ENCODE assay signal across 14 cellular contexts in genomic region chr2:104599802-104600510, GRCh38.
DNase-seq lines count a peak whose midpoint lies in the region; ATAC-seq and TF ChIP-seq lines count a peak whose summit lies in the region.
"Had no signal": no experiment of that assay in that cellular context is flagged by ENCODE, and none has a peak within 500 bp of the region (broad histone marks: within the 10 kb centered on the region; RNA-seq: fewer than 3 reads in every experiment).

No MANE protein-coding gene starts in this region.

- H2AFZ ChIP-seq in IMR-90 (replicated peaks; ENCODE audit: low read length, poor library complexity) (no peak overlapping the region), smooth muscle cell (ENCODE audit: low read depth) (no peak overlapping the region), H9 (ENCODE audit: low read length) (no peak overlapping the region)

- H3K4me2 ChIP-seq in IMR-90 (ENCODE audit: low read depth, low read length) (no peak overlapping the region), smooth muscle cell (no peak overlapping the region), H9 (ENCODE audit: insufficient read depth, insufficient read length, low read length) (no peak overlapping the region)

- H3K9me3 ChIP-seq in IMR-90 (ENCODE audit: control insufficient read depth, insufficient read depth, low read length) (peaks cover 6% of the 10 kb centered on the region), RWPE2 (ENCODE audit: severe bottlenecking) (no peaks in the 10 kb centered on the region), smooth muscle cell (replicated peaks; ENCODE audit: low read depth) (no peaks in the 10 kb centered on the region), H9 (ENCODE audit: control insufficient read depth, low read depth, low read length) (peaks cover 7% of the 10 kb centered on the region)

- no peak for ATAC-seq in IMR-90 (ENCODE audit: low read depth)
- ATAC-seq in RWPE2 (ENCODE audit: low read depth): peak; percentile 97
- no peak for ATAC-seq in GM21576 (IDR thresholded peaks at IDR 0.05; ENCODE audit: unreplicated experiment)
- ATAC-seq: effector memory CD8-positive, alpha-beta T cell; heart left ventricle; left colon; stimulated activated naive CD8-positive, alpha-beta T cell treated with anti-CD3 and anti-CD28 coated beads, Interleukin-15, Interleukin-2, amounts not matched to agents 100 U/mL and 50 U/mL, for 24 hours had no signal

- H3K79me1 ChIP-seq in IMR-90 (ENCODE audit: low read depth in 1 of 2, low read length in 2 of 2) (no peaks in the 10 kb centered on the region), H9 (ENCODE audit: insufficient read depth, low read depth, low read length, poor library complexity, severe bottlenecking) (no peaks in the 10 kb centered on the region)

- H3T11ph ChIP-seq in H9 (ENCODE audit: low read length): no peak overlapping the region

- H3F3A ChIP-seq in smooth muscle cell (ENCODE audit: low read depth): no peaks in the 10 kb centered on the region

- H3K18ac ChIP-seq in IMR-90 (ENCODE audit: low read depth, low read length) (no peak overlapping the region), H9 (ENCODE audit: insufficient read length, low read depth, low read length) (no peak overlapping the region)

- no peak overlapping the region for H2BK12ac ChIP-seq in H9 (ENCODE audit: insufficient read length, low read depth, low read length)

- H3K23me2 ChIP-seq in H9 (ENCODE audit: insufficient read length, low read depth, low read length, poor library complexity, severe bottlenecking): no peaks in the 10 kb centered on the region

- TF ChIP-seq RAD21 in IMR-90 (IDR thresholded peaks at IDR 0.05; ENCODE audit: low read length): no peak

- intact Hi-C loops in IMR-90 (cut with micrococcal nuclease): no loop called here

- no peaks in the 10 kb centered on the region for H3K27me3 ChIP-seq in IMR-90 (ENCODE audit: control insufficient read depth, insufficient read depth, low read length)
- H3K27me3 ChIP-seq in RWPE2 (ENCODE audit: insufficient read depth, poor library complexity, severe bottlenecking): no peaks in the 10 kb centered on the region
- no peaks in the 10 kb centered on the region for H3K27me3 ChIP-seq in smooth muscle cell (ENCODE audit: low read depth)
- H3K27me3 ChIP-seq in H9 (ENCODE audit: insufficient read depth, low read length): no peaks in the 10 kb centered on the region
- H3K27me3 ChIP-seq: heart left ventricle had no signal

- H3K9ac ChIP-seq in IMR-90 (ENCODE audit: low read depth, low read length): no peak overlapping the region
- no peak overlapping the region for H3K9ac ChIP-seq in smooth muscle cell (ENCODE audit: low read depth)
- no peak overlapping the region for H3K9ac ChIP-seq in H9 (ENCODE audit: extremely low read depth, insufficient read length, low read length)

- no peak for TF ChIP-seq CTCF in IMR-90 (conservative IDR thresholded peaks at IDR 0.05; ENCODE audit: low read depth, low read length)
- no peak for TF ChIP-seq CTCF in RWPE2 (IDR thresholded peaks at IDR 0.05; ENCODE audit: poor library complexity, severe bottlenecking)
- TF ChIP-seq CTCF in fibroblast of mammary gland (conservative IDR thresholded peaks at IDR 0.05; ENCODE audit: control insufficient read depth, insufficient read depth, low read depth, low read length): no peak
- no peak for TF ChIP-seq CTCF in smooth muscle cell (IDR thresholded peaks at IDR 0.05; ENCODE audit: borderline replicate concordance, insufficient read depth, poor library complexity, severe bottlenecking)
- TF ChIP-seq CTCF in H9 (conservative IDR thresholded peaks at IDR 0.05): no peak

- no peaks in the 10 kb centered on the region for H3K9me1 ChIP-seq in IMR-90 (ENCODE audit: insufficient read depth, low read length)

- peaks cover 38 to 40% of the 10 kb centered on the region in 2 experiments for H3K9me3 Mint-ChIP-seq in H9

- DNase-seq in IMR-90 (no peak), RWPE2 (ENCODE audit: low spot score) (no peak), fibroblast of mammary gland (ENCODE audit: low read depth) (peak; percentile 38), smooth muscle cell (lab: John Stamatoyannopoulos, UW; ENCODE audit: unreplicated experiment) (no peak), dedifferentiated amniotic fluid mesenchymal stem cell (ENCODE audit: extremely low spot score) (no peak), H9 (no peak)
- DNase-seq: activated CD4-positive, alpha-beta T cell treated with anti-CD3 and anti-CD28 coated beads for 4 hours; CD4-positive, alpha-beta T cell; effector memory CD8-positive, alpha-beta T cell; heart left ventricle; left colon; naive B cell; stimulated activated naive CD8-positive, alpha-beta T cell treated with anti-CD3 and anti-CD28 coated beads, Interleukin-15, Interleukin-2, amounts not matched to agents 100 U/mL and 50 U/mL, for 24 hours had no signal

- H3K79me2 ChIP-seq in smooth muscle cell (ENCODE audit: low read depth) (no peaks in the 10 kb centered on the region), H9 (ENCODE audit: insufficient read depth, low read length) (no peaks in the 10 kb centered on the region)

- no peaks in the 10 kb centered on the region for H3K4me1 ChIP-seq in IMR-90 (ENCODE audit: control insufficient read depth, insufficient read depth, low read length)
- no peaks in the 10 kb centered on the region for H3K4me1 ChIP-seq in RWPE2 (ENCODE audit: insufficient read depth, poor library complexity, severe bottlenecking)
- no peaks in the 10 kb centered on the region for H3K4me1 ChIP-seq in smooth muscle cell (ENCODE audit: low read depth)
- no peaks in the 10 kb centered on the region for H3K4me1 ChIP-seq in H9 (ENCODE audit: insufficient read depth, low read length)
- H3K4me1 ChIP-seq: heart left ventricle had no signal

- dilution Hi-C loops in IMR-90 (cut with HindIII; ENCODE audit: low sequenced_read_pairs, unreplicated experiment): no loop called here

- no peak overlapping the region for H2AK5ac ChIP-seq in IMR-90 (ENCODE audit: low read depth, low read length)
- no peak overlapping the region for H2AK5ac ChIP-seq in H9 (ENCODE audit: insufficient read length, low read length)

- no peak overlapping the region for H3K27ac Mint-ChIP-seq in H9
- H3K27ac Mint-ChIP-seq: CD4-positive, alpha-beta T cell; effector memory CD8-positive, alpha-beta T cell had no signal

- TF ChIP-seq POLR2A in IMR-90 (IDR thresholded peaks at IDR 0.05; ENCODE audit: low read depth, low read length): no peak

- H4K20me1 ChIP-seq in IMR-90 (ENCODE audit: insufficient read depth, low read length) (no peaks in the 10 kb centered on the region), smooth muscle cell (ENCODE audit: low read depth) (no peaks in the 10 kb centered on the region), H9 (ENCODE audit: control insufficient read depth, insufficient read depth, insufficient read length) (no peaks in the 10 kb centered on the region)

- no peak overlapping the region for H2BK15ac ChIP-seq in IMR-90 (ENCODE audit: low read depth, low read length)
- no peak overlapping the region for H2BK15ac ChIP-seq in H9 (ENCODE audit: low read depth, low read length)

- no TSS peak for BruUV-seq in IMR-90 (replicated peaks; lab: Mats Ljungman, UMichigan)

- no peak overlapping the region for H3K56ac ChIP-seq in IMR-90 (ENCODE audit: extremely low read depth, insufficient read depth, low read length)
- H3K56ac ChIP-seq in H9 (ENCODE audit: insufficient read length, low read depth, low read length): no peak overlapping the region

- H3K36me3 Mint-ChIP-seq in H9 (ENCODE audit: insufficient read depth in 1 of 3, low read depth in 3 of 3): peaks cover 8 to 48% (median 10%) of the 10 kb centered on the region in 3 experiments
- H3K36me3 Mint-ChIP-seq: naive B cell had no signal

- no peak overlapping the region for H2BK20ac ChIP-seq in IMR-90 (ENCODE audit: low read depth, low read length)
- H2BK20ac ChIP-seq in H9 (ENCODE audit: low read depth, low read length, poor library complexity, severe bottlenecking): no peak overlapping the region

- H3K27ac ChIP-seq in IMR-90 (ENCODE audit: insufficient read depth, low read length): no peak overlapping the region
- no peak overlapping the region for H3K27ac ChIP-seq in RWPE2 (ENCODE audit: poor library complexity, severe bottlenecking)
- peak overlapping the region; percentile 76 for H3K27ac ChIP-seq in smooth muscle cell (ENCODE audit: low read depth)
- no peak overlapping the region for H3K27ac ChIP-seq in H9 (ENCODE audit: insufficient read length, low read depth, low read length)
- H3K27ac ChIP-seq: heart left ventricle had no signal

- POLR2A ChIA-PET in IMR-90 (lab: Charles Lee; ENCODE audit: unreplicated experiment): no interaction called here

- 74% methylated on average over 2 of the region's 2 CpGs; no CpG with 5 or more reads in 1 of the 2 experiments for WGBS in IMR-90 (ENCODE audit: extremely low coverage in 2 of 2, insufficient read length in 1 of 2), 2 experiments
- 45% methylated on average over 2 of the region's 2 CpGs for WGBS in smooth muscle cell (ENCODE audit: low lambda C conversion rate)
- WGBS in H9 (ENCODE audit: extremely low coverage, insufficient read length, low lambda C conversion rate): no CpG with 5 or more reads among the region's 2 CpGs

- no peak overlapping the region for H4K8ac ChIP-seq in IMR-90 (ENCODE audit: low read depth in 2 of 2, low read length in 2 of 2)
- H4K8ac ChIP-seq in H9 (replicated peaks; ENCODE audit: insufficient read length, low read depth, low read length): no peak overlapping the region

- H2BK120ac ChIP-seq in IMR-90 (ENCODE audit: low read depth, low read length) (no peak overlapping the region), H9 (ENCODE audit: low read depth, low read length, poor library complexity, severe bottlenecking) (no peak overlapping the region)

- H3K14ac ChIP-seq in IMR-90 (replicated peaks; ENCODE audit: low read depth, low read length) (no peak overlapping the region), H9 (ENCODE audit: insufficient read depth, low read length) (no peak overlapping the region)

- no peak overlapping the region for H4K5ac ChIP-seq in IMR-90 (ENCODE audit: low read depth, low read length)
- H4K5ac ChIP-seq in H9 (ENCODE audit: insufficient read length, low read depth, low read length): no peak overlapping the region

- H3K36me3 ChIP-seq in IMR-90 (ENCODE audit: control insufficient read depth, insufficient read depth, low read length) (no peaks in the 10 kb centered on the region), RWPE2 (ENCODE audit: low read depth) (no peaks in the 10 kb centered on the region), smooth muscle cell (ENCODE audit: low read depth) (no peaks in the 10 kb centered on the region)
- H3K36me3 ChIP-seq: heart left ventricle had no signal

- no peaks in the 10 kb centered on the region for H3K4me1 Mint-ChIP-seq in H9
- H3K4me1 Mint-ChIP-seq: naive B cell had no signal

- CTCF ChIA-PET in IMR-90 (lab: Yijun Ruan, JAX): no interaction called here

- no peak overlapping the region for H2BK5ac ChIP-seq in IMR-90 (ENCODE audit: low read depth, low read length, poor library complexity, severe bottlenecking)
- no peak overlapping the region for H2BK5ac ChIP-seq in H9 (ENCODE audit: insufficient read length, low read length)

- H3K27me3 Mint-ChIP-seq in H9 (ENCODE audit: low read depth): peaks cover 1% of the 10 kb centered on the region; the same call in 1 of the 2 replicates
- H3K27me3 Mint-ChIP-seq: effector memory CD8-positive, alpha-beta T cell had no signal

- no peak overlapping the region for H4K91ac ChIP-seq in IMR-90 (ENCODE audit: insufficient read depth, low read depth, low read length)
- no peak overlapping the region for H4K91ac ChIP-seq in H9 (ENCODE audit: insufficient read length, low read depth, low read length)

- no peak overlapping the region for H2AK9ac ChIP-seq in IMR-90 (replicated peaks; ENCODE audit: low read depth, low read length, poor library complexity)

- in situ Hi-C loops in IMR-90 (cut with MboI; ENCODE audit: low sequenced_read_pairs): no loop called here

- H3K4me3 ChIP-seq in IMR-90 (ENCODE audit: insufficient read depth, low read depth, low read length) (no peak overlapping the region), RWPE2 (ENCODE audit: severe bottlenecking) (no peak overlapping the region), fibroblast of mammary gland (ENCODE audit: control insufficient read depth, low read depth, low read length) (no peak overlapping the region), smooth muscle cell (no peak overlapping the region)
- H3K4me3 ChIP-seq: heart left ventricle had no signal

- H3K4me3 Mint-ChIP-seq in H9: no peak overlapping the region
- H3K4me3 Mint-ChIP-seq: CD4-positive, alpha-beta T cell; effector memory CD8-positive, alpha-beta T cell; naive B cell had no signal

- H3K4ac ChIP-seq in IMR-90 (ENCODE audit: low read depth, low read length) (no peak overlapping the region), H9 (ENCODE audit: low read depth, low read length) (no peak overlapping the region)

- H3K23ac ChIP-seq in IMR-90 (ENCODE audit: low read depth, low read length) (no peak overlapping the region), H9 (ENCODE audit: insufficient read length, low read depth, low read length) (no peak overlapping the region)
